In genomic region chr9:31320507-31320906, GRCh38 we compare ENCODE assay signal across 31 cellular contexts.
"Had no signal": no experiment of that assay in that cellular context is flagged by ENCODE, and none has a peak within 500 bp of the region (broad histone marks: within the 10 kb centered on the region; RNA-seq: fewer than 3 reads in every experiment).

No MANE protein-coding gene starts in this region.

- H3K9me3 Mint-ChIP-seq: activated CD4-positive, alpha-beta memory T cell treated with anti-CD3 and anti-CD28 coated beads, Interleukin-2, amount 10 ng/mL, durations not matched to agents 7 days and 5 days; activated naive CD4-positive, alpha-beta T cell treated with anti-CD3 and anti-CD28 coated beads, Interleukin-2, amount 10 ng/mL, durations not matched to agents 7 days and 5 days; activated naive CD4-positive, alpha-beta T cell treated with anti-CD3 and anti-CD28 coated beads, Interleukin-2, amount 50 U/mL, for 72 hours; activated naive CD8-positive, alpha-beta T cell treated with anti-CD3 and anti-CD28 coated beads, Interleukin-2, amount 10 ng/mL, durations not matched to agents 7 days and 5 days; activated T-cell treated with anti-CD3 and anti-CD28 coated beads, Interleukin-2, amount 50 U/mL, for 24 hours; activated T-cell treated with anti-CD3 and anti-CD28 coated beads, Interleukin-2, amount 50 U/mL, for 72 hours; brain; endodermal cell; T-helper 2 cell treated with Interferon-gamma antibody and Interleukin-4, amounts not matched to agents 5 μg/mL and 100 μg/mL, for 36 hours had no signal

- H3K4me3 Mint-ChIP-seq: activated CD4-positive, alpha-beta memory T cell treated with anti-CD3 and anti-CD28 coated beads, Interleukin-2, amount 10 ng/mL, durations not matched to agents 7 days and 5 days; activated naive CD4-positive, alpha-beta T cell treated with anti-CD3 and anti-CD28 coated beads, Interleukin-2, amount 10 ng/mL, durations not matched to agents 7 days and 5 days; activated naive CD8-positive, alpha-beta T cell treated with anti-CD3 and anti-CD28 coated beads, Interleukin-2, amount 10 ng/mL, durations not matched to agents 7 days and 5 days; activated T-cell treated with anti-CD3 and anti-CD28 coated beads, Interleukin-2, amount 50 U/mL, for 24 hours; activated T-cell treated with anti-CD3 and anti-CD28 coated beads, Interleukin-2, amount 50 U/mL, for 72 hours; brain; dendritic cell treated with granulocyte-macrophage colony-stimulating factor and Interleukin-4, amounts not matched to agents 40 ng/mL and 50 ng/mL, for 4 days; endodermal cell; T-helper 17 cell; T-helper 2 cell treated with Interferon-gamma antibody and Interleukin-4, amounts not matched to agents 5 μg/mL and 100 μg/mL, for 36 hours had no signal

- H3K27ac ChIP-seq: ascending aorta, breast epithelium, cardiac muscle cell, coronary artery, dorsolateral prefrontal cortex had no signal

- H3K4me1 ChIP-seq: ascending aorta, breast epithelium had no signal

- H3K36me3 Mint-ChIP-seq: activated naive CD4-positive, alpha-beta T cell treated with anti-CD3 and anti-CD28 coated beads, Interleukin-2, amount 10 ng/mL, durations not matched to agents 7 days and 5 days; activated naive CD4-positive, alpha-beta T cell treated with anti-CD3 and anti-CD28 coated beads, Interleukin-2, amount 50 U/mL, for 72 hours; activated naive CD8-positive, alpha-beta T cell treated with anti-CD3 and anti-CD28 coated beads, Interleukin-2, amount 10 ng/mL, durations not matched to agents 7 days and 5 days; brain had no signal

- H3K27me3 ChIP-seq: ascending aorta, breast epithelium, cardiac muscle cell had no signal

- H3K4me3 ChIP-seq: ascending aorta, breast epithelium, cardiac muscle cell, coronary artery, dorsolateral prefrontal cortex had no signal

- H3K9me3 ChIP-seq: ascending aorta, breast epithelium had no signal

- H3K27me3 Mint-ChIP-seq: activated CD4-positive, alpha-beta memory T cell treated with anti-CD3 and anti-CD28 coated beads, Interleukin-2, amount 10 ng/mL, durations not matched to agents 7 days and 5 days; activated naive CD4-positive, alpha-beta T cell treated with anti-CD3 and anti-CD28 coated beads, Interleukin-2, amount 10 ng/mL, durations not matched to agents 7 days and 5 days; activated naive CD8-positive, alpha-beta T cell treated with anti-CD3 and anti-CD28 coated beads, Interleukin-2, amount 10 ng/mL, durations not matched to agents 7 days and 5 days; activated T-cell treated with anti-CD3 and anti-CD28 coated beads, Interleukin-2, amount 50 U/mL, for 24 hours; dendritic cell treated with granulocyte-macrophage colony-stimulating factor and Interleukin-4, amounts not matched to agents 40 ng/mL and 50 ng/mL, for 4 days; T-helper 17 cell had no signal

- H3K27ac Mint-ChIP-seq: activated CD4-positive, alpha-beta memory T cell treated with anti-CD3 and anti-CD28 coated beads, Interleukin-2, amount 10 ng/mL, durations not matched to agents 7 days and 5 days; activated naive CD4-positive, alpha-beta T cell treated with anti-CD3 and anti-CD28 coated beads, Interleukin-2, amount 10 ng/mL, durations not matched to agents 7 days and 5 days; activated naive CD4-positive, alpha-beta T cell treated with anti-CD3 and anti-CD28 coated beads, Interleukin-2, amount 50 U/mL, for 72 hours; activated naive CD8-positive, alpha-beta T cell treated with anti-CD3 and anti-CD28 coated beads, Interleukin-2, amount 10 ng/mL, durations not matched to agents 7 days and 5 days; activated T-cell treated with anti-CD3 and anti-CD28 coated beads, Interleukin-2, amount 50 U/mL, for 24 hours; activated T-cell treated with anti-CD3 and anti-CD28 coated beads, Interleukin-2, amount 50 U/mL, for 72 hours; brain; dendritic cell treated with granulocyte-macrophage colony-stimulating factor and Interleukin-4, amounts not matched to agents 40 ng/mL and 50 ng/mL, for 4 days; endodermal cell; T-helper 17 cell; T-helper 2 cell treated with Interferon-gamma antibody and Interleukin-4, amounts not matched to agents 5 μg/mL and 100 μg/mL, for 36 hours had no signal

- H3K4me1 Mint-ChIP-seq: brain had no signal

- H3K36me3 ChIP-seq: ascending aorta, breast epithelium, cardiac muscle cell had no signal

- DNase-seq: activated CD4-positive, alpha-beta memory T cell treated with anti-CD3 and anti-CD28 coated beads, Interleukin-2, amount 10 ng/mL, durations not matched to agents 7 days and 5 days; activated CD4-positive, alpha-beta T cell treated with anti-CD3 and anti-CD28 coated beads for 48 hours; activated CD4-positive, alpha-beta T cell treated with anti-CD3 and anti-CD28 coated beads, Interleukin-2, amount 50 U/mL, for 4 hours; activated CD4-positive, CD25-positive, alpha-beta regulatory T cell; activated CD4-positive, CD25-positive, alpha-beta regulatory T cell treated with anti-CD3 and anti-CD28 coated beads, Interleukin-2, amount 50 U/mL, for 72 hours; activated CD8-positive, alpha-beta memory T cell treated with anti-CD3 and anti-CD28 coated beads, Interleukin-2, amount 50 U/mL, for 48 hours; activated gamma-delta T cell; activated naive CD4-positive, alpha-beta T cell; activated naive CD4-positive, alpha-beta T cell treated with anti-CD3 and anti-CD28 coated beads, Interleukin-2, amount 10 ng/mL, durations not matched to agents 7 days and 5 days; activated naive CD8-positive, alpha-beta T cell treated with anti-CD3 and anti-CD28 coated beads, Interleukin-2, amount 10 ng/mL, durations not matched to agents 7 days and 5 days; activated T-cell treated with anti-CD3 and anti-CD28 coated beads for 4 hours; activated T-cell treated with anti-CD3 and anti-CD28 coated beads, Interleukin-2, amount 50 U/mL, for 24 hours; activated T-cell treated with anti-CD3 and anti-CD28 coated beads, Interleukin-2, amount 50 U/mL, for 72 hours; central memory CD4-positive, alpha-beta T cell; cerebellar nuclear complex; dorsolateral prefrontal cortex; effector memory CD4-positive, alpha-beta T cell; endodermal cell; foreskin fibroblast; head of caudate nucleus; T-helper 1 cell; T-helper 17 cell; T1000 had no signal
